In genomic region chrX:96407501-96407900, GRCh38 we compare ENCODE assay signal across 11 cellular contexts.
DNase-seq lines count a peak whose midpoint lies in the region; ATAC-seq and TF ChIP-seq lines count a peak whose summit lies in the region.
"Had no signal": no experiment of that assay in that cellular context is flagged by ENCODE, and none has a peak within 500 bp of the region (broad histone marks: within the 10 kb centered on the region; RNA-seq: fewer than 3 reads in every experiment).

No MANE protein-coding gene starts in this region.

- H2AFZ ChIP-seq in fibroblast of lung (ENCODE audit: low read length) = no peak overlapping the region
- peak overlapping the region; percentile 34 for H2AFZ ChIP-seq in parathyroid adenoma

- no peaks in the 10 kb centered on the region for H4K20me1 ChIP-seq in fibroblast of lung (ENCODE audit: control insufficient read depth, extremely low read depth, insufficient read depth, low read length)

- intact Hi-C loops in activated T-helper 1 cell treated with anti-CD3 and anti-CD28 coated beads, Interleukin-12 subunit alpha, Interleukin-12 subunit beta, Interleukin-2, Interleukin-4 antibody, amounts not matched to agents 30 ng/mL and 10 ng/mL and 1 ng/mL, durations not matched to agents 14 hours and 24 hours and 36 hours (cut with micrococcal nuclease) = no loop called here

- peak; percentile 38 for DNase-seq in AG09319 (ENCODE audit: extremely low read depth, low read depth)
- peak; percentile 41 for DNase-seq in NCI-H446 treated with DMSO at 0.1 percent for 48 hours (lab: John Stamatoyannopoulos, UW)
- DNase-seq in fibroblast of lung (ENCODE audit: low read depth in 2 of 2) = peak; percentile 56 to 85
- DNase-seq in activated T-helper 1 cell treated with anti-CD3 and anti-CD28 coated beads, Interleukin-12 subunit alpha, Interleukin-12 subunit beta, Interleukin-2, Interleukin-4 antibody, amounts not matched to agents 30 ng/mL and 10 ng/mL and 1 ng/mL, durations not matched to agents 14 hours and 24 hours and 36 hours (ENCODE audit: low spot score) = no peak
- DNase-seq: CD8-positive, alpha-beta memory T cell; NCI-H1417 treated with DMSO at 0.1 percent for 48 hours had no signal

- no peak overlapping the region for H3K4me3 Mint-ChIP-seq in activated T-helper 1 cell treated with anti-CD3 and anti-CD28 coated beads, Interleukin-12 subunit alpha, Interleukin-12 subunit beta, Interleukin-2, Interleukin-4 antibody, amounts not matched to agents 30 ng/mL and 10 ng/mL and 1 ng/mL, durations not matched to agents 14 hours and 24 hours and 36 hours
- H3K4me3 Mint-ChIP-seq: CD8-positive, alpha-beta memory T cell had no signal

- no peak overlapping the region for H3K27ac Mint-ChIP-seq in activated T-helper 1 cell treated with anti-CD3 and anti-CD28 coated beads, Interleukin-12 subunit alpha, Interleukin-12 subunit beta, Interleukin-2, Interleukin-4 antibody, amounts not matched to agents 30 ng/mL and 10 ng/mL and 1 ng/mL, durations not matched to agents 14 hours and 24 hours and 36 hours

- no peak for TF ChIP-seq CTCF in AG09319 (IDR thresholded peaks at IDR 0.05; ENCODE audit: low read depth, low read length)
- no peak for TF ChIP-seq CTCF in fibroblast of lung (conservative IDR thresholded peaks at IDR 0.05 in 1 of 2, IDR thresholded peaks at IDR 0.05 in 1 of 2; ENCODE audit: low read depth in 1 of 2, low read length in 2 of 2)
- no peak for TF ChIP-seq CTCF in parathyroid adenoma (IDR thresholded peaks at IDR 0.05)

- no peak overlapping the region for H3K4me2 ChIP-seq in fibroblast of lung (ENCODE audit: extremely low read depth, insufficient read depth, low read length)
- no peak overlapping the region for H3K4me2 ChIP-seq in parathyroid adenoma (ENCODE audit: low read length)

- H3K9ac ChIP-seq in fibroblast of lung (ENCODE audit: insufficient read depth, low read length) (no peak overlapping the region), parathyroid adenoma (no peak overlapping the region)

- no peak overlapping the region for H3K27ac ChIP-seq in fibroblast of lung (ENCODE audit: insufficient read depth, low read length)
- peak overlapping the region; percentile 52 for H3K27ac ChIP-seq in parathyroid adenoma
- H3K27ac ChIP-seq: heart right ventricle had no signal

- H3K36me3 Mint-ChIP-seq in activated T-helper 1 cell treated with anti-CD3 and anti-CD28 coated beads, Interleukin-12 subunit alpha, Interleukin-12 subunit beta, Interleukin-2, Interleukin-4 antibody, amounts not matched to agents 30 ng/mL and 10 ng/mL and 1 ng/mL, durations not matched to agents 14 hours and 24 hours and 36 hours (ENCODE audit: low read depth) = no peaks in the 10 kb centered on the region
- H3K36me3 Mint-ChIP-seq: CD8-positive, alpha-beta memory T cell had no signal

- no peaks in the 10 kb centered on the region for H3K9me3 ChIP-seq in fibroblast of lung (ENCODE audit: control insufficient read depth, insufficient read depth, low read depth, low read length)
- H3K9me3 ChIP-seq in parathyroid adenoma (ENCODE audit: control insufficient read depth, low read length) = no peaks in the 10 kb centered on the region
- H3K9me3 ChIP-seq: heart right ventricle had no signal

- H3K4me3 ChIP-seq in fibroblast of lung (replicated peaks in 1 of 4; ENCODE audit: control extremely low read depth in 1 of 4, insufficient read depth in 1 of 4, low read depth in 3 of 4, low read length in 4 of 4) (no peak overlapping the region), parathyroid adenoma (ENCODE audit: low read depth, low read length) (no peak overlapping the region)
- H3K4me3 ChIP-seq: heart right ventricle had no signal

- H3K27me3 ChIP-seq in fibroblast of lung (ENCODE audit: control insufficient read depth, insufficient read depth, low read length) (no peaks in the 10 kb centered on the region), parathyroid adenoma (ENCODE audit: control insufficient read depth, insufficient read depth, low read length) (no peaks in the 10 kb centered on the region)

- H3K4me1 ChIP-seq in fibroblast of lung (ENCODE audit: control insufficient read depth, extremely low read depth, insufficient read depth, low read length) (no peaks in the 10 kb centered on the region), parathyroid adenoma (no peaks in the 10 kb centered on the region)

- no peaks in the 10 kb centered on the region for H3K27me3 Mint-ChIP-seq in activated T-helper 1 cell treated with anti-CD3 and anti-CD28 coated beads, Interleukin-12 subunit alpha, Interleukin-12 subunit beta, Interleukin-2, Interleukin-4 antibody, amounts not matched to agents 30 ng/mL and 10 ng/mL and 1 ng/mL, durations not matched to agents 14 hours and 24 hours and 36 hours (ENCODE audit: insufficient read depth)

- no peaks in the 10 kb centered on the region for H3K4me1 Mint-ChIP-seq in activated T-helper 1 cell treated with anti-CD3 and anti-CD28 coated beads, Interleukin-12 subunit alpha, Interleukin-12 subunit beta, Interleukin-2, Interleukin-4 antibody, amounts not matched to agents 30 ng/mL and 10 ng/mL and 1 ng/mL, durations not matched to agents 14 hours and 24 hours and 36 hours (ENCODE audit: low read depth)
- H3K4me1 Mint-ChIP-seq: CD8-positive, alpha-beta memory T cell had no signal

- H3K79me2 ChIP-seq in fibroblast of lung (ENCODE audit: control insufficient read depth, insufficient read depth, low read length) (no peaks in the 10 kb centered on the region), parathyroid adenoma (no peaks in the 10 kb centered on the region)

- H3K36me3 ChIP-seq in fibroblast of lung (ENCODE audit: control insufficient read depth, insufficient read depth, low read length) (no peaks in the 10 kb centered on the region), parathyroid adenoma (ENCODE audit: control insufficient read depth, insufficient read depth, low read length) (no peaks in the 10 kb centered on the region)
- H3K36me3 ChIP-seq: heart right ventricle had no signal

- no peak for ATAC-seq in GM19455 (IDR thresholded peaks at IDR 0.05; ENCODE audit: unreplicated experiment)
- no peak for ATAC-seq in HG03025 (IDR thresholded peaks at IDR 0.05; ENCODE audit: low FRiP score, unreplicated experiment)
- ATAC-seq in HG03457 (IDR thresholded peaks at IDR 0.05; ENCODE audit: unreplicated experiment) = no peak

- no peaks in the 10 kb centered on the region for H3K9me3 Mint-ChIP-seq in activated T-helper 1 cell treated with anti-CD3 and anti-CD28 coated beads, Interleukin-12 subunit alpha, Interleukin-12 subunit beta, Interleukin-2, Interleukin-4 antibody, amounts not matched to agents 30 ng/mL and 10 ng/mL and 1 ng/mL, durations not matched to agents 14 hours and 24 hours and 36 hours
